Comparison of ENCODE assay signal across 20 cellular contexts in genomic region chr1:54863267-54863665, GRCh38.
"Had no signal": no experiment of that assay in that cellular context is flagged by ENCODE, and none has a peak within 500 bp of the region (broad histone marks: within the 10 kb centered on the region; RNA-seq: fewer than 3 reads in every experiment).

No MANE protein-coding gene starts in this region.

- ATAC-seq: esophagus mucosa; naive thymus-derived CD8-positive, alpha-beta T cell; right cardiac atrium had no signal

- H3K27ac Mint-ChIP-seq: activated CD4-positive, alpha-beta memory T cell treated with anti-CD3 and anti-CD28 coated beads for 36 hours; activated naive CD4-positive, alpha-beta T cell treated with anti-CD3 and anti-CD28 coated beads, Interleukin-2, amount 10 ng/mL, durations not matched to agents 7 days and 5 days; brain; mesothelial cell of epicardium had no signal

- H3K27me3 Mint-ChIP-seq: activated CD4-positive, alpha-beta memory T cell treated with anti-CD3 and anti-CD28 coated beads for 36 hours; activated naive CD4-positive, alpha-beta T cell treated with anti-CD3 and anti-CD28 coated beads, Interleukin-2, amount 10 ng/mL, durations not matched to agents 7 days and 5 days; naive thymus-derived CD8-positive, alpha-beta T cell had no signal

- H3K4me3 ChIP-seq: left ventricle myocardium inferior, thoracic aorta had no signal

- H3K9me3 Mint-ChIP-seq: activated CD4-positive, alpha-beta memory T cell treated with anti-CD3 and anti-CD28 coated beads for 36 hours; activated naive CD4-positive, alpha-beta T cell treated with anti-CD3 and anti-CD28 coated beads, Interleukin-2, amount 10 ng/mL, durations not matched to agents 7 days and 5 days; brain; mesothelial cell of epicardium; naive thymus-derived CD8-positive, alpha-beta T cell had no signal

- H3K27ac ChIP-seq: left ventricle myocardium inferior, parathyroid adenoma, thoracic aorta had no signal

- H3K4me3 Mint-ChIP-seq: activated CD4-positive, alpha-beta memory T cell treated with anti-CD3 and anti-CD28 coated beads for 36 hours; activated naive CD4-positive, alpha-beta T cell treated with anti-CD3 and anti-CD28 coated beads, Interleukin-2, amount 10 ng/mL, durations not matched to agents 7 days and 5 days; brain; mesothelial cell of epicardium; naive thymus-derived CD8-positive, alpha-beta T cell had no signal

- DNase-seq: activated CD4-positive, alpha-beta memory T cell treated with anti-CD3 and anti-CD28 coated beads for 36 hours; activated CD4-positive, alpha-beta T cell treated with anti-CD3 and anti-CD28 coated beads for 48 hours; activated effector memory CD4-positive, alpha-beta T cell treated with anti-CD3 and anti-CD28 coated beads, Interleukin-2, amount 50 U/mL, for 16 hours; activated naive CD4-positive, alpha-beta T cell treated with anti-CD3 and anti-CD28 coated beads, Interleukin-2, amount 10 ng/mL, durations not matched to agents 7 days and 5 days; activated T-cell treated with anti-CD3 and anti-CD28 coated beads, Interleukin-2, amount 50 U/mL, for 48 hours; effector memory CD4-positive, alpha-beta T cell; foreskin melanocyte; hippocampal formation; left ventricle myocardium inferior; naive thymus-derived CD8-positive, alpha-beta T cell; nucleus accumbens; right cardiac atrium; stimulated activated CD4-positive, alpha-beta T cell treated with anti-CD3 and anti-CD28 coated beads, Interleukin-4, amount 100 ng/mL, for 24 hours; stimulated activated naive CD4-positive, alpha-beta T cell treated with Interleukin-2 at 50 U/mL for 16 hours; T-helper 2 cell had no signal

- H3K4me1 Mint-ChIP-seq: activated naive CD4-positive, alpha-beta T cell treated with anti-CD3 and anti-CD28 coated beads, Interleukin-2, amount 10 ng/mL, durations not matched to agents 7 days and 5 days; brain had no signal

- H3K9me3 ChIP-seq: left ventricle myocardium inferior, thoracic aorta had no signal
